9 cellular contexts compared by ENCODE assay signal in genomic region chr12:46831335-46832083, GRCh38. TPM values are rescaled to one million over a fixed set of nuclear protein-coding genes. Genes with fewer than 3 reads are reported as not detected.
DNase-seq lines count a peak whose midpoint lies in the region; TF ChIP-seq lines count a peak whose summit lies in the region.
"Had no signal": no experiment of that assay in that cellular context is flagged by ENCODE, and none has a peak within 500 bp of the region (broad histone marks: within the 10 kb centered on the region; RNA-seq: fewer than 3 reads in every experiment).

No MANE protein-coding gene starts in this region.

- H3K4me3 ChIP-seq in cardiac fibroblast (replicated peaks in 1 of 2; ENCODE audit: low read depth in 2 of 2, low read length in 2 of 2), result peak overlapping the region; percentile 32 to 41
- H3K4me3 ChIP-seq in kidney epithelial cell (ENCODE audit: low read depth, low read length), result peak overlapping the region; percentile 29
- H3K4me3 ChIP-seq in stomach, result peak overlapping the region; percentile 25 to 41 (median 33)

- 3 to 8% (median 6%) methylated on average over 42 to 52 of the region's 52 CpGs for WGBS in stomach, 5 donors

- no peaks in the 10 kb centered on the region for H3K9me3 ChIP-seq in stomach
- H3K9me3 ChIP-seq: BE2C had no signal

- H3K36me3 ChIP-seq in kidney epithelial cell (ENCODE audit: control insufficient read depth, insufficient read depth, low read length), result no peaks in the 10 kb centered on the region
- H3K36me3 ChIP-seq in stomach, result no peaks in the 10 kb centered on the region
- H3K36me3 ChIP-seq: BE2C had no signal

- peaks cover 3 to 19% (median 11%) of the 10 kb centered on the region in 4 donors for H3K4me1 ChIP-seq in stomach
- H3K4me1 ChIP-seq: BE2C had no signal

- no peak for TF ChIP-seq EP300 in stomach (IDR thresholded peaks at IDR 0.05)

- no peak overlapping the region for H3K27ac ChIP-seq in stomach

- peak; percentile 19 for DNase-seq in NCI-H2029 (lab: John Stamatoyannopoulos, UW)
- DNase-seq in NCI-H2029 treated with DMSO at 0.1 percent for 48 hours (lab: John Stamatoyannopoulos, UW), result no peak
- DNase-seq in cardiac fibroblast (ENCODE audit: low read depth in 2 of 2), result peak; percentile 5 to 10
- no peak for DNase-seq in kidney epithelial cell (ENCODE audit: low read depth)
- DNase-seq in stomach, result peak; percentile 34
- no peak for DNase-seq in epidermal melanocyte (ENCODE audit: insufficient read length, low spot score)
- no peak for DNase-seq in cerebellum (ENCODE audit: low spot score)
- DNase-seq in DMS79 treated with DMSO at 0.1 percent for 48 hours (lab: John Stamatoyannopoulos, UW), result no peak
- DNase-seq: BE2C had no signal

- H3K27me3 ChIP-seq in kidney epithelial cell (ENCODE audit: control insufficient read depth, insufficient read depth, low read length) (peaks cover 25% of the 10 kb centered on the region), stomach (peaks cover 0 to 51% (median 24%) of the 10 kb centered on the region in 3 donors)

- TF ChIP-seq CTCF in cardiac fibroblast (IDR thresholded peaks at IDR 0.05; ENCODE audit: low read depth, low read length), result no peak
- no peak for TF ChIP-seq CTCF in kidney epithelial cell (IDR thresholded peaks at IDR 0.05; ENCODE audit: insufficient read depth, low read length, poor library complexity, severe bottlenecking)
- no peak for TF ChIP-seq CTCF in stomach (IDR thresholded peaks at IDR 0.05)

- no peak for TF ChIP-seq POLR2A in stomach (IDR thresholded peaks at IDR 0.05)

- intact Hi-C loops in stomach (cut with DNase I; ENCODE audit: low total_unique reads), result no loop called here

RNA-seq across cellular contexts. Expression of gene SLC38A4, which starts 5.7 kb away (rescaled TPM):
- total RNA-seq in kidney epithelial cell, result not detected in 2 replicates
- total RNA-seq in stomach, result 10 to 100 TPM in 2 of 5 donors, not detected in 3; 15.6 to 16.7 TPM
- polyA plus RNA-seq in stomach, result 1 to 10 TPM in 1 of 3 donors, under 1 TPM in 1, not detected in 1; 0.12 to 1.2 TPM
- total RNA-seq in cerebellum, result 1.4 TPM

Comparison
In these comparisons a context has a peak if more than half of its experiments do, and no peak if none do; other contexts are left out.
1. DNase-seq: peak in NCI-H2029 (single experiment), cardiac fibroblast (2 of 2) and stomach (single experiment); none in NCI-H2029 treated with DMSO at 0.1 percent for 48 hours (single experiment), kidney epithelial cell (single experiment), epidermal melanocyte (single experiment), cerebellum (single experiment) and DMS79 treated with DMSO at 0.1 percent for 48 hours (single experiment).
2. Peak in every context shown above with its lines, with median percentiles within 50 percentile points of each other: H3K4me3 ChIP-seq.